In genomic region chr12:96425321-96425720, GRCh38 we compare ENCODE assay signal across 9 cellular contexts. TPM values are rescaled to one million over a fixed set of nuclear protein-coding genes. Genes with fewer than 3 reads are reported as not detected.
DNase-seq lines count a peak whose midpoint lies in the region; ATAC-seq and TF ChIP-seq lines count a peak whose summit lies in the region.
"Had no signal": no experiment of that assay in that cellular context is flagged by ENCODE, and none has a peak within 500 bp of the region (broad histone marks: within the 10 kb centered on the region; RNA-seq: fewer than 3 reads in every experiment).

No MANE protein-coding gene starts in this region.

- peak; percentile 33 for ATAC-seq in effector memory CD8-positive, alpha-beta T cell (replicated peaks)

- no peaks in the 10 kb centered on the region for H3K36me3 ChIP-seq in BJ (ENCODE audit: control insufficient read depth, insufficient read depth, low read length)
- no peaks in the 10 kb centered on the region for H3K36me3 ChIP-seq in left ventricle myocardium inferior

- H3K4me3 ChIP-seq in BJ (ENCODE audit: low read depth, low read length) (no peak overlapping the region), left ventricle myocardium inferior (no peak overlapping the region)

- H3K4me3 Mint-ChIP-seq in effector memory CD8-positive, alpha-beta T cell: no peak overlapping the region
- H3K4me3 Mint-ChIP-seq: nephron had no signal

- no peaks in the 10 kb centered on the region for H3K9me3 Mint-ChIP-seq in effector memory CD8-positive, alpha-beta T cell
- H3K9me3 Mint-ChIP-seq: nephron had no signal

- H3K27me3 ChIP-seq in BJ (ENCODE audit: control insufficient read depth, insufficient read depth, low read length) (no peaks in the 10 kb centered on the region), left ventricle myocardium inferior (ENCODE audit: low read depth) (no peaks in the 10 kb centered on the region)

- H3K4me1 ChIP-seq in left ventricle myocardium inferior: peaks cover 11% of the 10 kb centered on the region

- peaks cover 6% of the 10 kb centered on the region for H3K36me3 Mint-ChIP-seq in effector memory CD8-positive, alpha-beta T cell (ENCODE audit: insufficient read depth)

- H3K27ac Mint-ChIP-seq in effector memory CD8-positive, alpha-beta T cell: no peak overlapping the region

- no peaks in the 10 kb centered on the region for H3K27me3 Mint-ChIP-seq in effector memory CD8-positive, alpha-beta T cell

- peak; percentile 91 for DNase-seq in BJ (ENCODE audit: low read depth)
- DNase-seq in GM20000 (ENCODE audit: low spot score): peak; percentile 24
- DNase-seq in NCI-H526 (lab: John Stamatoyannopoulos, UW): peak; percentile 69 to 74
- no peak for DNase-seq in effector memory CD8-positive, alpha-beta T cell
- no peak for DNase-seq in NCI-H510A (lab: John Stamatoyannopoulos, UW)
- DNase-seq in SW480 (ENCODE audit: low spot score): no peak
- DNase-seq in left ventricle myocardium inferior: no peak
- no peak for DNase-seq in SIG-M5 treated with dmso at 0.1 percent for 504 hours (lab: John Stamatoyannopoulos, UW; ENCODE audit: unreplicated experiment)

- peaks cover 16% of the 10 kb centered on the region in 2 donors for H3K4me1 Mint-ChIP-seq in effector memory CD8-positive, alpha-beta T cell (ENCODE audit: low read depth in 2 of 2)

- no peaks in the 10 kb centered on the region for H3K9me3 ChIP-seq in left ventricle myocardium inferior (replicated peaks)

- no peak overlapping the region for H3K27ac ChIP-seq in left ventricle myocardium inferior (replicated peaks)

- intact Hi-C loops in left ventricle myocardium inferior (cut with micrococcal nuclease): no loop called here

- CTCF ChIA-PET in BJ (lab: Yijun Ruan, JAX): interaction anchor here (1.2 kb wide), 1 partner anchor 64 kb away, joined by 5 read pairs; the partner anchor contains the start of gene CFAP54

- TF ChIP-seq CTCF in BJ (IDR thresholded peaks at IDR 0.05; ENCODE audit: insufficient read depth, low read depth, low read length): no peak
- no peak for TF ChIP-seq CTCF in GM20000 (IDR thresholded peaks at IDR 0.05; ENCODE audit: extremely low read depth, missing control alignments)
- TF ChIP-seq CTCF in left ventricle myocardium inferior (IDR thresholded peaks at IDR 0.05; ENCODE audit: borderline replicate concordance): no peak

- POLR2A ChIA-PET in BJ (lab: Charles Lee): no interaction called here

RNA-seq across cellular contexts. Expression of gene CDK17, which starts 25.1 kb away (rescaled TPM):
- 14.8 and 32.8 TPM in 2 replicates for polyA plus RNA-seq in BJ (2011; rRNA removed)
- 49.5 and 64.4 TPM in 2 replicates for polyA minus RNA-seq in BJ (2011; rRNA and poly(A)+ RNA removed)
- total RNA-seq in left ventricle myocardium inferior: 15.9 TPM

Comparison
In these comparisons a context has a peak if more than half of its experiments do, and no peak if none do; other contexts are left out.
1. DNase-seq: peak in BJ (single experiment), GM20000 (single experiment) and NCI-H526 (2 of 2); none in effector memory CD8-positive, alpha-beta T cell (0 of 3), NCI-H510A (single experiment), SW480 (single experiment), left ventricle myocardium inferior (single experiment) and SIG-M5 treated with dmso at 0.1 percent for 504 hours (single experiment).